Comparison of ENCODE assay signal across 1 cellular context in the genomic region with DNA sequence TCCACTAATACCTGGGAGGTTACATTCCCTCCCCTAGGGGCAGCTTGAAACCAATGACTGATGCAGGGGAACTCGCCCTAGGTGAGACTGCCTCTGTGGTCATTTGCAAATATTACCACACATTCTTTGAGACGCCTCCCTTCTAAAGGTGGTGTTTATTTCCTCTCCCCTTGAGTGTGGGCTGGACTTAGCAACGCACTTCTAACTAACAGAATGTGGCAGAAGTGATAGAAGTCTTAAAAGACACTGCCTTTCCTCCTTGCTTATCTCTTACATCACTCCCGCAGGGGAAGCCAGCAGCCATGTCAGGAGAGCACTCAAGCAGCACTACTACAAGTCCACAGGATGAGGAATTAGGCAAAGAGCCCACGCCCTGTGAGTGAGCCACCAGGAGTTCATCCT.
TF ChIP-seq lines count a peak whose summit lies in the region.

No MANE protein-coding gene starts in this region.

TF ChIP-seq in GM23338, 12 proteins besides CTCF, POLR2A, EP300 and RAD21:
- TF ChIP-seq ZNF114 (CRISPR knock-in tag; IDR thresholded peaks at IDR 0.05) = no peak
- TF ChIP-seq, protein P1, sequence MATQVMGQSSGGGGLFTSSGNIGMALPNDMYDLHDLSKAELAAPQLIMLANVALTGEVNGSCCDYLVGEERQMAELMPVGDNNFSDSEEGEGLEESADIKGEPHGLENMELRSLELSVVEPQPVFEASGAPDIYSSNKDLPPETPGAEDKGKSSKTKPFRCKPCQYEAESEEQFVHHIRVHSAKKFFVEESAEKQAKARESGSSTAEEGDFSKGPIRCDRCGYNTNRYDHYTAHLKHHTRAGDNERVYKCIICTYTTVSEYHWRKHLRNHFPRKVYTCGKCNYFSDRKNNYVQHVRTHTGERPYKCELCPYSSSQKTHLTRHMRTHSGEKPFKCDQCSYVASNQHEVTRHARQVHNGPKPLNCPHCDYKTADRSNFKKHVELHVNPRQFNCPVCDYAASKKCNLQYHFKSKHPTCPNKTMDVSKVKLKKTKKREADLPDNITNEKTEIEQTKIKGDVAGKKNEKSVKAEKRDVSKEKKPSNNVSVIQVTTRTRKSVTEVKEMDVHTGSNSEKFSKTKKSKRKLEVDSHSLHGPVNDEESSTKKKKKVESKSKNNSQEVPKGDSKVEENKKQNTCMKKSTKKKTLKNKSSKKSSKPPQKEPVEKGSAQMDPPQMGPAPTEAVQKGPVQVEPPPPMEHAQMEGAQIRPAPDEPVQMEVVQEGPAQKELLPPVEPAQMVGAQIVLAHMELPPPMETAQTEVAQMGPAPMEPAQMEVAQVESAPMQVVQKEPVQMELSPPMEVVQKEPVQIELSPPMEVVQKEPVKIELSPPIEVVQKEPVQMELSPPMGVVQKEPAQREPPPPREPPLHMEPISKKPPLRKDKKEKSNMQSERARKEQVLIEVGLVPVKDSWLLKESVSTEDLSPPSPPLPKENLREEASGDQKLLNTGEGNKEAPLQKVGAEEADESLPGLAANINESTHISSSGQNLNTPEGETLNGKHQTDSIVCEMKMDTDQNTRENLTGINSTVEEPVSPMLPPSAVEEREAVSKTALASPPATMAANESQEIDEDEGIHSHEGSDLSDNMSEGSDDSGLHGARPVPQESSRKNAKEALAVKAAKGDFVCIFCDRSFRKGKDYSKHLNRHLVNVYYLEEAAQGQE (IDR thresholded peaks at IDR 0.05; ENCODE audit: unreplicated experiment) = no peak
- TF ChIP-seq EZH2phosphoT487 (IDR thresholded peaks at IDR 0.05; ENCODE audit: unreplicated experiment) = no peak
- no peak for TF ChIP-seq EZH2 (IDR thresholded peaks at IDR 0.05; ENCODE audit: low read depth, unreplicated experiment)
